11 cellular contexts compared by ENCODE assay signal in genomic region chr5:90640484-90641059, GRCh38.
DNase-seq lines count a peak whose midpoint lies in the region; ATAC-seq and TF ChIP-seq lines count a peak whose summit lies in the region.
"Had no signal": no experiment of that assay in that cellular context is flagged by ENCODE, and none has a peak within 500 bp of the region (broad histone marks: within the 10 kb centered on the region; RNA-seq: fewer than 3 reads in every experiment).

No MANE protein-coding gene starts in this region.

- H3K27ac ChIP-seq in cardiac muscle cell (peak overlapping the region; percentile 74), KMS-11 (peak overlapping the region; percentile 92), endodermal cell (ENCODE audit: low read depth, low read length) (peak overlapping the region; percentile 68)
- H3K27ac ChIP-seq: neutrophil had no signal

- H3K9ac ChIP-seq in KMS-11 = peak overlapping the region; percentile 53
- H3K9ac ChIP-seq in endodermal cell (ENCODE audit: extremely low read depth, low read length, poor library complexity, severe bottlenecking) = no peak overlapping the region

- H3K4me3 ChIP-seq in cardiac muscle cell (no peak overlapping the region), KMS-11 (IDR thresholded peaks at IDR 0.05; ENCODE audit: insufficient read depth, low read depth, low read length) (no peak overlapping the region), endodermal cell (ENCODE audit: low read length) (no peak overlapping the region)

- 80 to 89% methylated on average over 3 to 5 of the region's 5 CpGs for WGBS in endodermal cell (ENCODE audit: insufficient coverage in 1 of 2, insufficient read length in 1 of 2), 2 experiments

- peak overlapping the region; percentile 96 for H3K4me2 ChIP-seq in KMS-11

- DNase-seq in cardiac muscle cell (ENCODE audit: low read depth in 1 of 2, low spot score in 1 of 2) (peak in 1 of 2 donors; percentile 13), Right ventricle myocardium superior (no peak), endodermal cell (no peak), AML-193 (lab: John Stamatoyannopoulos, UW) (no peak), DMS53 treated with DMSO at 0.1 percent for 48 hours (lab: John Stamatoyannopoulos, UW; ENCODE audit: unreplicated experiment) (no peak), KG1 (lab: John Stamatoyannopoulos, UW) (no peak)
- DNase-seq in activated CD8-positive, alpha-beta memory T cell treated with anti-CD3 and anti-CD28 coated beads, Interleukin-2, amount 50 U/mL, for 48 hours = no peak
- DNase-seq: activated gamma-delta T cell, NCI-H524 treated with DMSO at 0.1 percent for 48 hours had no signal

- ATAC-seq in Right ventricle myocardium superior (ENCODE audit: poor library complexity) = no peak

- H3K9me3 ChIP-seq in cardiac muscle cell (ENCODE audit: low read depth) = no peaks in the 10 kb centered on the region
- H3K9me3 ChIP-seq in endodermal cell (ENCODE audit: control insufficient read depth, low read length) = no peaks in the 10 kb centered on the region
- H3K9me3 ChIP-seq: neutrophil had no signal

- no peak overlapping the region for H3K27ac Mint-ChIP-seq in endodermal cell

- H3K36me3 ChIP-seq in cardiac muscle cell = no peaks in the 10 kb centered on the region
- no peaks in the 10 kb centered on the region for H3K36me3 ChIP-seq in KMS-11 (ENCODE audit: insufficient read depth)
- peaks cover 16% of the 10 kb centered on the region for H3K36me3 ChIP-seq in endodermal cell (ENCODE audit: control insufficient read depth, insufficient read depth, low read length)
- H3K36me3 ChIP-seq: neutrophil had no signal

- H3K27me3 ChIP-seq in cardiac muscle cell (no peaks in the 10 kb centered on the region), KMS-11 (ENCODE audit: insufficient read depth, low read depth) (no peaks in the 10 kb centered on the region), endodermal cell (ENCODE audit: control insufficient read depth, insufficient read depth, low read length, poor library complexity, severe bottlenecking) (no peaks in the 10 kb centered on the region)
- H3K27me3 ChIP-seq: neutrophil had no signal

- peaks cover 20% of the 10 kb centered on the region for H3K36me3 Mint-ChIP-seq in endodermal cell (ENCODE audit: low read depth)

- no peaks in the 10 kb centered on the region for H4K20me1 ChIP-seq in KMS-11 (ENCODE audit: insufficient read depth)

- peaks cover 5% of the 10 kb centered on the region for H3K4me1 Mint-ChIP-seq in endodermal cell

- H2AFZ ChIP-seq in KMS-11 (ENCODE audit: low read depth) = peak overlapping the region; percentile 34

- no peaks in the 10 kb centered on the region for H3K9me3 Mint-ChIP-seq in endodermal cell

- H3K79me2 ChIP-seq in KMS-11 (ENCODE audit: insufficient read depth, low read depth) = no peaks in the 10 kb centered on the region

- H3K4me3 Mint-ChIP-seq in endodermal cell = no peak overlapping the region

- H3K4me1 ChIP-seq in cardiac muscle cell (ENCODE audit: low read depth) = peaks cover 54% of the 10 kb centered on the region
- peaks cover 86% of the 10 kb centered on the region for H3K4me1 ChIP-seq in KMS-11 (ENCODE audit: low read depth, poor library complexity, severe bottlenecking)
- H3K4me1 ChIP-seq in endodermal cell (ENCODE audit: control insufficient read depth, insufficient read depth, low read length) = no peaks in the 10 kb centered on the region

- no peaks in the 10 kb centered on the region for H3K27me3 Mint-ChIP-seq in endodermal cell (ENCODE audit: insufficient read depth)

- intact Hi-C loops in Right ventricle myocardium superior (cut with DNase I) = no loop called here

- TF ChIP-seq CTCF in cardiac muscle cell (IDR thresholded peaks at IDR 0.05; ENCODE audit: low read depth, low read length) (no peak), KMS-11 (conservative IDR thresholded peaks at IDR 0.05; ENCODE audit: low read depth, low read length) (no peak), endodermal cell (conservative IDR thresholded peaks at IDR 0.05) (no peak)
